ENCODE assay signal across 9 cellular contexts in the genomic region with DNA sequence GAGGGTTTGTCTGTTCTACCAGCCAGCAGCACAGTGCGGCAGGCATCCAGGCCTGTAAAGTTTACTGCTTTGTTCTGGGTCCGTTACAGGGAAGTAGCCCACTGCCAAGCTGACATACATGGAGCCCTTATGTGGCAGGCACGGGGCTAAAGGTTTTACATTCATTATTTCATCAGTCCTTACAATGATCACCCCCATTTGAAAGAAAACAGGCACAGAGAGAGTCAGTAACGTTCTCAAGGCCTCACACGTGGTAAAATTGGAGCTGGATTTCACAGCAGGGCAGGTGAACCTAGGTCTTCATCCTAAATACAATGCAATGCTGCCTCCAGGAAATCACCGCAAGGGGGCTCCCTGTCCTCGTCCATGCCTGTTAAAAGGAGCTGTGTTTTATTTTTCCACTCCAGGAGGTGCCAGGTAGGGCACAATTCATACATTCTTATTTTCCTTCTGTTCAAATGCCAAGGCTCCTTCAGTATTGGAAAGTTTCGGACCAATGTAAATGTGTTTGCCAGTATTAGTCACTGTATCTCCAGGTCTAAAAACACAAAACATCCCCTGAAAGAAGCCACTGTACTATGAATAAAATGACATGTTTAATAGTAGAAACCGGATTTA.
DNase-seq lines count a peak whose midpoint lies in the region; ATAC-seq and TF ChIP-seq lines count a peak whose summit lies in the region.
"Had no signal": no experiment of that assay in that cellular context is flagged by ENCODE, and none has a peak within 500 bp of the region (broad histone marks: within the 10 kb centered on the region; RNA-seq: fewer than 3 reads in every experiment).

No MANE protein-coding gene starts in this region.

- peak; percentile 4 for DNase-seq in G401 (ENCODE audit: low spot score)
- peak; percentile 34 for DNase-seq in HCEC 1CT
- DNase-seq in NCI-H2227 treated with DMSO at 0.1 percent for 48 hours (lab: John Stamatoyannopoulos, UW), result peak; percentile 33
- peak; percentile 46 to 50 for DNase-seq in activated T-cell treated with anti-CD3 and anti-CD28 coated beads, Interleukin-2, amount 50 U/mL, for 72 hours
- peak; percentile 62 to 78 (median 69) for DNase-seq in heart left ventricle
- DNase-seq in renal cortical epithelial cell (ENCODE audit: low read depth), result peak; percentile 38

- peaks cover 10% of the 10 kb centered on the region for H3K27me3 Mint-ChIP-seq in activated T-cell treated with anti-CD3 and anti-CD28 coated beads, Interleukin-2, amount 50 U/mL, for 72 hours (ENCODE audit: low read depth)

- no peaks in the 10 kb centered on the region for H3K36me3 Mint-ChIP-seq in activated T-cell treated with anti-CD3 and anti-CD28 coated beads, Interleukin-2, amount 50 U/mL, for 72 hours (ENCODE audit: insufficient read depth in 2 of 2)

- peak; percentile 71 to 93 (median 84) for TF ChIP-seq CTCF in heart left ventricle (IDR thresholded peaks at IDR 0.05)

- no peak for TF ChIP-seq POLR2A in heart left ventricle (IDR thresholded peaks at IDR 0.05)

- 38 to 41% (median 40%) methylated on average over 9 of the region's 9 CpGs for WGBS in heart left ventricle, 4 donors

- H3K4me3 Mint-ChIP-seq in activated T-cell treated with anti-CD3 and anti-CD28 coated beads, Interleukin-2, amount 50 U/mL, for 72 hours, result no peak overlapping the region
- H3K4me3 Mint-ChIP-seq: stimulated activated naive CD8-positive, alpha-beta T cell treated with anti-CD3 and anti-CD28 coated beads, Interleukin-15, Interleukin-2, amounts not matched to agents 100 ng/mL and 50 ng/mL, for 24 hours had no signal

- in situ Hi-C loops in G401 (cut with HindIII; ENCODE audit: low sequenced_read_pairs), result no loop called here

- no peaks in the 10 kb centered on the region for H3K36me3 ChIP-seq in heart left ventricle

- no peak overlapping the region for H3K4me3 ChIP-seq in heart left ventricle

- H3K27me3 ChIP-seq in heart left ventricle, result no peaks in the 10 kb centered on the region

- H3K27ac ChIP-seq in heart left ventricle, result no peak overlapping the region

- peaks cover 0 to 34% (median 15%) of the 10 kb centered on the region in 12 donors for H3K4me1 ChIP-seq in heart left ventricle

- no peaks in the 10 kb centered on the region for H3K9me3 ChIP-seq in heart left ventricle

- H3K4me1 Mint-ChIP-seq in activated T-cell treated with anti-CD3 and anti-CD28 coated beads, Interleukin-2, amount 50 U/mL, for 72 hours (ENCODE audit: low read depth), result no peaks in the 10 kb centered on the region

- no peaks in the 10 kb centered on the region for H3K9me3 Mint-ChIP-seq in activated T-cell treated with anti-CD3 and anti-CD28 coated beads, Interleukin-2, amount 50 U/mL, for 72 hours
- H3K9me3 Mint-ChIP-seq: stimulated activated naive CD8-positive, alpha-beta T cell treated with anti-CD3 and anti-CD28 coated beads, Interleukin-15, Interleukin-2, amounts not matched to agents 100 ng/mL and 50 ng/mL, for 24 hours had no signal

- intact Hi-C loops in heart left ventricle (cut with DNase I), result loop anchor here (1.0 to 10.0 kb wide), 12 partner anchors 71 to 346 kb away; no protein-coding TSS in a partner anchor

- no peak overlapping the region for H3K27ac Mint-ChIP-seq in activated T-cell treated with anti-CD3 and anti-CD28 coated beads, Interleukin-2, amount 50 U/mL, for 72 hours
- H3K27ac Mint-ChIP-seq: stimulated activated naive CD8-positive, alpha-beta T cell treated with anti-CD3 and anti-CD28 coated beads, Interleukin-15, Interleukin-2, amounts not matched to agents 100 ng/mL and 50 ng/mL, for 24 hours had no signal

- ATAC-seq in activated T-cell treated with anti-CD3 and anti-CD28 coated beads, Interleukin-2, amount 50 U/mL, for 72 hours (replicated peaks in 1 of 2), result peak in 1 of 2 donors; percentile 39
- peak; percentile 46 to 80 (median 76) for ATAC-seq in heart left ventricle
- no peak for ATAC-seq in HG03442 (IDR thresholded peaks at IDR 0.05; ENCODE audit: unreplicated experiment)
- ATAC-seq in HG02588 (IDR thresholded peaks at IDR 0.05; ENCODE audit: unreplicated experiment), result no peak

Comparison
In these comparisons a context has a peak if more than half of its experiments do, and no peak if none do; other contexts are left out.
1. DNase-seq: peak in every context shown above with its lines; median percentile 69 in heart left ventricle; 48 in activated T-cell treated with anti-CD3 and anti-CD28 coated beads, Interleukin-2, amount 50 U/mL, for 72 hours; 38 in renal cortical epithelial cell; 34 in HCEC 1CT; 33 in NCI-H2227 treated with DMSO at 0.1 percent for 48 hours; 4 in G401.
2. ATAC-seq: peak in heart left ventricle (4 of 4); none in HG03442 (single experiment) and HG02588 (single experiment).